20 cellular contexts compared by ENCODE assay signal in genomic region chr9:16803648-16804047, GRCh38.
DNase-seq lines count a peak whose midpoint lies in the region; ATAC-seq and TF ChIP-seq lines count a peak whose summit lies in the region.
"Had no signal": no experiment of that assay in that cellular context is flagged by ENCODE, and none has a peak within 500 bp of the region (broad histone marks: within the 10 kb centered on the region; RNA-seq: fewer than 3 reads in every experiment).

No MANE protein-coding gene starts in this region.

- POLR2A ChIA-PET in SK-N-SH (lab: Yijun Ruan, JAX) = no interaction called here

- no peaks in the 10 kb centered on the region; a peak in 1 of 4 replicates for H3K4me1 ChIP-seq in SK-N-SH (ENCODE audit: control insufficient read depth in 1 of 2, insufficient read depth in 2 of 2, low read depth in 1 of 2, low read length in 1 of 2)
- peaks cover 42% of the 10 kb centered on the region for H3K4me1 ChIP-seq in iPS-18a (ENCODE audit: control insufficient read depth, low read depth, low read length)
- H3K4me1 ChIP-seq: A549; BLaER1 treated with 17β-estradiol and CSF1 and Interleukin-3, amounts not matched to agents 10 nM and 100 nM had no signal

- H2AFZ ChIP-seq in SK-N-SH (ENCODE audit: low read depth) = no peak overlapping the region
- H2AFZ ChIP-seq: GM23248 had no signal

- ATAC-seq in SK-N-SH treated with all-trans-retinoic acid at 6 μM for 48 hours = no peak
- no peak for ATAC-seq in HG03469 (IDR thresholded peaks at IDR 0.05; ENCODE audit: unreplicated experiment)
- no peak for ATAC-seq in HG02870 (IDR thresholded peaks at IDR 0.05; ENCODE audit: unreplicated experiment)
- ATAC-seq: A549; CD8-positive, alpha-beta T cell; GM12878 had no signal

- H3K4me2 ChIP-seq in SK-N-SH = no peak overlapping the region
- H3K4me2 ChIP-seq: A549; BLaER1 treated with 17β-estradiol and CSF1 and Interleukin-3, amounts not matched to agents 10 nM and 100 nM had no signal

- H3K9me3 ChIP-seq in SK-N-SH (no peaks in the 10 kb centered on the region), iPS-18a (ENCODE audit: control insufficient read depth, low read depth, low read length) (no peaks in the 10 kb centered on the region)
- H3K9me3 ChIP-seq: A549; BLaER1 treated with 17β-estradiol and CSF1 and Interleukin-3, amounts not matched to agents 10 nM and 100 nM had no signal

- H3K4me3 ChIP-seq in SK-N-SH (ENCODE audit: low read depth in 2 of 2, low read length in 1 of 2) = no peak overlapping the region
- no peak overlapping the region for H3K4me3 ChIP-seq in iPS-18a (ENCODE audit: low read length)
- H3K4me3 ChIP-seq: A549; BLaER1 treated with 17β-estradiol and CSF1 and Interleukin-3, amounts not matched to agents 10 nM and 100 nM; GM12878; GM23248 had no signal

- H3K27me3 ChIP-seq in SK-N-SH (ENCODE audit: insufficient read depth) (no peaks in the 10 kb centered on the region), iPS-18a (ENCODE audit: control insufficient read depth, insufficient read depth, low read length) (no peaks in the 10 kb centered on the region)
- H3K27me3 ChIP-seq: BLaER1 treated with 17β-estradiol and CSF1 and Interleukin-3, amounts not matched to agents 10 nM and 100 nM had no signal

- H3F3A ChIP-seq in SK-N-SH (replicated peaks; ENCODE audit: insufficient read depth) = no peaks in the 10 kb centered on the region

- H3K79me2 ChIP-seq in SK-N-SH (ENCODE audit: insufficient read depth) = peaks cover 22% of the 10 kb centered on the region; the same call in 1 of the 2 replicates

- no peaks in the 10 kb centered on the region for H3K36me3 ChIP-seq in SK-N-SH (replicated peaks in 1 of 2; ENCODE audit: control insufficient read depth in 1 of 2, insufficient read depth in 2 of 2, low read length in 1 of 2)
- H3K36me3 ChIP-seq in iPS-18a (ENCODE audit: control insufficient read depth, low read depth, low read length) = no peaks in the 10 kb centered on the region
- H3K36me3 ChIP-seq: BLaER1 treated with 17β-estradiol and CSF1 and Interleukin-3, amounts not matched to agents 10 nM and 100 nM had no signal

- H3K27ac ChIP-seq in SK-N-SH (ENCODE audit: low read depth in 2 of 2, low read length in 1 of 2) (no peak overlapping the region), iPS-18a (ENCODE audit: low read length) (peak overlapping the region; percentile 6)
- H3K27ac ChIP-seq: 22Rv1; A549; BLaER1 treated with 17β-estradiol and CSF1 and Interleukin-3, amounts not matched to agents 10 nM and 100 nM; GM23248 had no signal

- TF ChIP-seq CTCF in SK-N-SH (IDR thresholded peaks at IDR 0.05) = no peak

- H3K9ac ChIP-seq in SK-N-SH = no peak overlapping the region
- peak overlapping the region; percentile 18 for H3K9ac ChIP-seq in iPS-18a (ENCODE audit: low read length)
- H3K9ac ChIP-seq: BLaER1 treated with 17β-estradiol and CSF1 and Interleukin-3, amounts not matched to agents 10 nM and 100 nM; GM23248 had no signal

- DNase-seq in SK-N-SH (no peak), NCI-H526 (lab: John Stamatoyannopoulos, UW) (peak; percentile 71 to 80), retina (peak; percentile 32), inferior parietal cortex (ENCODE audit: extremely low spot score) (no peak)
- DNase-seq: Calu3; CD8-positive, alpha-beta T cell; DMS53; DND-41; EL; GM23248; H7; KG1 had no signal

- CTCF ChIA-PET in SK-N-SH (lab: Yijun Ruan, JAX) = no interaction called here

- whole genome bisulfite sequencing in SK-N-SH (ENCODE audit: low lambda C conversion rate) = 81% methylated on average over 8 of the region's 8 CpGs

- H4K20me1 ChIP-seq in SK-N-SH (ENCODE audit: insufficient read depth) = no peaks in the 10 kb centered on the region

- TF ChIP-seq EP300 in SK-N-SH (IDR thresholded peaks at IDR 0.05; ENCODE audit: borderline replicate concordance in 1 of 2, low read depth in 1 of 2, low read length in 1 of 2) = no peak

- H3K9me2 ChIP-seq in SK-N-SH = no peaks in the 10 kb centered on the region

- TF ChIP-seq RAD21 in SK-N-SH (IDR thresholded peaks at IDR 0.05; ENCODE audit: low read length) = no peak

TF ChIP-seq in SK-N-SH, 30 proteins besides CTCF, POLR2A, EP300 and RAD21 (continues in another document):
- TF ChIP-seq, protein P1, sequence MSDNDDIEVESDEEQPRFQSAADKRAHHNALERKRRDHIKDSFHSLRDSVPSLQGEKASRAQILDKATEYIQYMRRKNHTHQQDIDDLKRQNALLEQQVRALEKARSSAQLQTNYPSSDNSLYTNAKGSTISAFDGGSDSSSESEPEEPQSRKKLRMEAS (IDR thresholded peaks at IDR 0.05; ENCODE audit: low read depth) = no peak
- TF ChIP-seq GATA2 (CRISPR knock-in tag; IDR thresholded peaks at IDR 0.05) (peak; percentile 56; the same call in 1 of the 2 replicates), MXI1 (IDR thresholded peaks at IDR 0.05; ENCODE audit: low read depth, low read length) (no peak), FOSL2 (IDR thresholded peaks at IDR 0.05; ENCODE audit: borderline replicate concordance, low read depth) (no peak), EZH2phosphoT487 (IDR thresholded peaks at IDR 0.05; ENCODE audit: borderline replicate concordance, low read depth) (no peak), REST (IDR thresholded peaks at IDR 0.05; ENCODE audit: low read depth, low read length) (no peak)

TF ChIP-seq in SK-N-SH treated with all-trans-retinoic acid at 6 μM for 48 hours, 23 proteins besides CTCF, POLR2A, EP300 and RAD21 (continues in another document):
- TF ChIP-seq RARB (CRISPR knock-in tag; IDR thresholded peaks at IDR 0.05) (no peak), BACH2 (CRISPR knock-in tag; IDR thresholded peaks at IDR 0.05; ENCODE audit: borderline replicate concordance) (no peak), PATZ1 (CRISPR knock-in tag; IDR thresholded peaks at IDR 0.05; ENCODE audit: borderline replicate concordance) (no peak), ZNF70 (CRISPR knock-in tag; IDR thresholded peaks at IDR 0.05) (no peak), ZFP30 (CRISPR knock-in tag; IDR thresholded peaks at IDR 0.05) (no peak), OSR1 (CRISPR knock-in tag; IDR thresholded peaks at IDR 0.05) (no peak)
- TF ChIP-seq, protein P2, sequence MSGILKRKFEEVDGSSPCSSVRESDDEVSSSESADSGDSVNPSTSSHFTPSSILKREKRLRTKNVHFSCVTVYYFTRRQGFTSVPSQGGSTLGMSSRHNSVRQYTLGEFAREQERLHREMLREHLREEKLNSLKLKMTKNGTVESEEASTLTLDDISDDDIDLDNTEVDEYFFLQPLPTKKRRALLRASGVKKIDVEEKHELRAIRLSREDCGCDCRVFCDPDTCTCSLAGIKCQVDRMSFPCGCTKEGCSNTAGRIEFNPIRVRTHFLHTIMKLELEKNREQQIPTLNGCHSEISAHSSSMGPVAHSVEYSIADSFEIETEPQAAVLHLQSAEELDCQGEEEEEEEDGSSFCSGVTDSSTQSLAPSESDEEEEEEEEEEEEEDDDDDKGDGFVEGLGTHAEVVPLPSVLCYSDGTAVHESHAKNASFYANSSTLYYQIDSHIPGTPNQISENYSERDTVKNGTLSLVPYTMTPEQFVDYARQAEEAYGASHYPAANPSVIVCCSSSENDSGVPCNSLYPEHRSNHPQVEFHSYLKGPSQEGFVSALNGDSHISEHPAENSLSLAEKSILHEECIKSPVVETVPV (CRISPR knock-in tag; IDR thresholded peaks at IDR 0.05) = no peak
- TF ChIP-seq, protein P3, sequence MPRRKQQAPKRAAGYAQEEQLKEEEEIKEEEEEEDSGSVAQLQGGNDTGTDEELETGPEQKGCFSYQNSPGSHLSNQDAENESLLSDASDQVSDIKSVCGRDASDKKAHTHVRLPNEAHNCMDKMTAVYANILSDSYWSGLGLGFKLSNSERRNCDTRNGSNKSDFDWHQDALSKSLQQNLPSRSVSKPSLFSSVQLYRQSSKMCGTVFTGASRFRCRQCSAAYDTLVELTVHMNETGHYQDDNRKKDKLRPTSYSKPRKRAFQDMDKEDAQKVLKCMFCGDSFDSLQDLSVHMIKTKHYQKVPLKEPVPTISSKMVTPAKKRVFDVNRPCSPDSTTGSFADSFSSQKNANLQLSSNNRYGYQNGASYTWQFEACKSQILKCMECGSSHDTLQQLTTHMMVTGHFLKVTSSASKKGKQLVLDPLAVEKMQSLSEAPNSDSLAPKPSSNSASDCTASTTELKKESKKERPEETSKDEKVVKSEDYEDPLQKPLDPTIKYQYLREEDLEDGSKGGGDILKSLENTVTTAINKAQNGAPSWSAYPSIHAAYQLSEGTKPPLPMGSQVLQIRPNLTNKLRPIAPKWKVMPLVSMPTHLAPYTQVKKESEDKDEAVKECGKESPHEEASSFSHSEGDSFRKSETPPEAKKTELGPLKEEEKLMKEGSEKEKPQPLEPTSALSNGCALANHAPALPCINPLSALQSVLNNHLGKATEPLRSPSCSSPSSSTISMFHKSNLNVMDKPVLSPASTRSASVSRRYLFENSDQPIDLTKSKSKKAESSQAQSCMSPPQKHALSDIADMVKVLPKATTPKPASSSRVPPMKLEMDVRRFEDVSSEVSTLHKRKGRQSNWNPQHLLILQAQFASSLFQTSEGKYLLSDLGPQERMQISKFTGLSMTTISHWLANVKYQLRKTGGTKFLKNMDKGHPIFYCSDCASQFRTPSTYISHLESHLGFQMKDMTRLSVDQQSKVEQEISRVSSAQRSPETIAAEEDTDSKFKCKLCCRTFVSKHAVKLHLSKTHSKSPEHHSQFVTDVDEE (CRISPR knock-in tag; IDR thresholded peaks at IDR 0.05) = no peak

Comparison
In these comparisons a context has a peak if more than half of its experiments do, and no peak if none do; other contexts are left out.
1. DNase-seq: peak in NCI-H526 (2 of 2) and retina (single experiment); none in SK-N-SH (single experiment) and inferior parietal cortex (single experiment).